Comparison of ENCODE assay signal across 1 cellular context in the genomic region with DNA sequence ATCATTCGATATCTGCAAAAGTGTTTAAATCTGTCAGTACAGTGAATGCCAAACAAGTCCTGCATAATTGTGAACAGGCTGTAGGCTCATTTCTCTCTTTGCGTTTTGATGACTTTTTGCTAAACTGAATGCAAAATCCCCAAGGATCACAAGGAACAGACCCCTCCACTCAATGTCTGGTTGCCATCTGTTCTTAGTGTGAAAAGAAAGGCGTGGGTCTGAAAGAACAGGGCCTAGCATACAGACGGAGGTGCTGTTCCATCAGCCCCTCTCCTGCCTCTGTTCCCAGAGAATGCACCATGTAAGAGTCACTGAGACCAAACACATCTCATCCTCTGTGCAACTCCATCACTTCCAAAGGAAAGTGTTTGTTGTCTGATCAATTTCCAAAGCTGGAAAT.
TF ChIP-seq lines count a peak whose summit lies in the region.

No MANE protein-coding gene starts in this region.

TF ChIP-seq in HepG2, 621 proteins besides CTCF, POLR2A, EP300 and RAD21:
- TF ChIP-seq HOXD1 (CRISPR knock-in tag; IDR thresholded peaks at IDR 0.05) = no peak
- TF ChIP-seq ZNF761 (CRISPR knock-in tag; conservative IDR thresholded peaks at IDR 0.05) = no peak
- TF ChIP-seq ZFP36L1 (CRISPR knock-in tag; IDR thresholded peaks at IDR 0.05) = no peak
- no peak for TF ChIP-seq ZNF234 (CRISPR knock-in tag; conservative IDR thresholded peaks at IDR 0.05)
- TF ChIP-seq AHR (CRISPR knock-in tag; IDR thresholded peaks at IDR 0.05) = no peak
- no peak for TF ChIP-seq PRDM10 (CRISPR knock-in tag; IDR thresholded peaks at IDR 0.05; ENCODE audit: low read depth)
- TF ChIP-seq TCF12 (IDR thresholded peaks at IDR 0.05) = no peak
- no peak for TF ChIP-seq TCF12 (CRISPR knock-in tag; IDR thresholded peaks at IDR 0.05)
- 0 out of 2 replicates have a peak, but pooled peaks have one; percentile 2 for TF ChIP-seq CBFB (CRISPR knock-in tag; IDR thresholded peaks at IDR 0.05)
TF ChIP-seq in HepG2: peak in this region for 1.
